Comparison of ENCODE assay signal across 2 cellular contexts in genomic region chr3:53846134-53846850, GRCh38.
TF ChIP-seq lines count a peak whose summit lies in the region.

TSS of gene CHDH (minus strand) at chr3:53846419. CDS start at chr3:53824008, 22,411 bp downstream.
A gene with protein sequence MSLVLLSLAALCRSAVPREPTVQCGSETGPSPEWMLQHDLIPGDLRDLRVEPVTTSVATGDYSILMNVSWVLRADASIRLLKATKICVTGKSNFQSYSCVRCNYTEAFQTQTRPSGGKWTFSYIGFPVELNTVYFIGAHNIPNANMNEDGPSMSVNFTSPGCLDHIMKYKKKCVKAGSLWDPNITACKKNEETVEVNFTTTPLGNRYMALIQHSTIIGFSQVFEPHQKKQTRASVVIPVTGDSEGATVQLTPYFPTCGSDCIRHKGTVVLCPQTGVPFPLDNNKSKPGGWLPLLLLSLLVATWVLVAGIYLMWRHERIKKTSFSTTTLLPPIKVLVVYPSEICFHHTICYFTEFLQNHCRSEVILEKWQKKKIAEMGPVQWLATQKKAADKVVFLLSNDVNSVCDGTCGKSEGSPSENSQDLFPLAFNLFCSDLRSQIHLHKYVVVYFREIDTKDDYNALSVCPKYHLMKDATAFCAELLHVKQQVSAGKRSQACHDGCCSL (plus strand): TSS chr3:53846568. CDS start chr3:53846589, 21 bp downstream.

TF ChIP-seq in HEK293, 187 proteins besides CTCF, POLR2A, EP300 and RAD21 (continued from another document and continues in another):
- TF ChIP-seq GLIS1 (tag by site-specific recombination; IDR thresholded peaks at IDR 0.05) = peak; percentile 60
- no peak; the same call in 1 of the 2 replicates for TF ChIP-seq TRIM28 (IDR thresholded peaks at IDR 0.05; ENCODE audit: borderline replicate concordance, low read length)
- TF ChIP-seq ZNF560 (tag by site-specific recombination; IDR thresholded peaks at IDR 0.05; ENCODE audit: borderline replicate concordance) = no peak
- TF ChIP-seq ZNF121 (tag by site-specific recombination; IDR thresholded peaks at IDR 0.05) = peak; percentile 82; the same call in 1 of the 2 replicates
- peak; percentile 72 for TF ChIP-seq SP2 (tag by site-specific recombination; IDR thresholded peaks at IDR 0.05)
- peak; percentile 73 for TF ChIP-seq ZNF335 (tag by site-specific recombination; conservative IDR thresholded peaks at IDR 0.05)
- TF ChIP-seq ZFHX2 (tag by site-specific recombination; conservative IDR thresholded peaks at IDR 0.05) = peak; percentile 56
- TF ChIP-seq GLI4 (tag by site-specific recombination; IDR thresholded peaks at IDR 0.05) = no peak
- TF ChIP-seq SP7 (tag by site-specific recombination; IDR thresholded peaks at IDR 0.05) = peak; percentile 59; the same call in 1 of the 2 replicates
- TF ChIP-seq FEZF1 (tag by site-specific recombination; IDR thresholded peaks at IDR 0.05) = 0 out of 2 replicates have a peak, but pooled peaks have one; percentile 6
- TF ChIP-seq ZNF629 (tag by site-specific recombination; IDR thresholded peaks at IDR 0.05) = 0 out of 2 replicates have a peak, but pooled peaks have one; percentile 24
- peak; percentile 13; the same call in 1 of the 2 replicates for TF ChIP-seq ZNF76 (tag by site-specific recombination; IDR thresholded peaks at IDR 0.05; ENCODE audit: borderline replicate concordance, low read depth)
- TF ChIP-seq KLF1 (tag by site-specific recombination; IDR thresholded peaks at IDR 0.05) = peak; percentile 37; the same call in 1 of the 2 replicates
- no peak for TF ChIP-seq ZNF544 (tag by site-specific recombination; IDR thresholded peaks at IDR 0.05)
- TF ChIP-seq, protein P1, sequence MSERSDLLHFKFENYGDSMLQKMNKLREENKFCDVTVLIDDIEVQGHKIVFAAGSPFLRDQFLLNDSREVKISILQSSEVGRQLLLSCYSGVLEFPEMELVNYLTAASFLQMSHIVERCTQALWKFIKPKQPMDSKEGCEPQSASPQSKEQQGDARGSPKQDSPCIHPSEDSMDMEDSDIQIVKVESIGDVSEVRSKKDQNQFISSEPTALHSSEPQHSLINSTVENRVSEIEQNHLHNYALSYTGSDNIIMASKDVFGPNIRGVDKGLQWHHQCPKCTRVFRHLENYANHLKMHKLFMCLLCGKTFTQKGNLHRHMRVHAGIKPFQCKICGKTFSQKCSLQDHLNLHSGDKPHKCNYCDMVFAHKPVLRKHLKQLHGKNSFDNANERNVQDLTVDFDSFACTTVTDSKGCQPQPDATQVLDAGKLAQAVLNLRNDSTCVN (tag by site-specific recombination; optimal IDR thresholded peaks at IDR 0.05) = peak; percentile 81
- TF ChIP-seq ZBTB8A (tag by site-specific recombination; IDR thresholded peaks at IDR 0.05) = peak; percentile 40; the same call in 1 of the 2 replicates
- 0 out of 2 replicates have a peak, but pooled peaks have one; percentile 48 for TF ChIP-seq ZNF600 (tag by site-specific recombination; IDR thresholded peaks at IDR 0.05)
- TF ChIP-seq INSM2 (tag by site-specific recombination; IDR thresholded peaks at IDR 0.05) = no peak
- TF ChIP-seq, protein P2, sequence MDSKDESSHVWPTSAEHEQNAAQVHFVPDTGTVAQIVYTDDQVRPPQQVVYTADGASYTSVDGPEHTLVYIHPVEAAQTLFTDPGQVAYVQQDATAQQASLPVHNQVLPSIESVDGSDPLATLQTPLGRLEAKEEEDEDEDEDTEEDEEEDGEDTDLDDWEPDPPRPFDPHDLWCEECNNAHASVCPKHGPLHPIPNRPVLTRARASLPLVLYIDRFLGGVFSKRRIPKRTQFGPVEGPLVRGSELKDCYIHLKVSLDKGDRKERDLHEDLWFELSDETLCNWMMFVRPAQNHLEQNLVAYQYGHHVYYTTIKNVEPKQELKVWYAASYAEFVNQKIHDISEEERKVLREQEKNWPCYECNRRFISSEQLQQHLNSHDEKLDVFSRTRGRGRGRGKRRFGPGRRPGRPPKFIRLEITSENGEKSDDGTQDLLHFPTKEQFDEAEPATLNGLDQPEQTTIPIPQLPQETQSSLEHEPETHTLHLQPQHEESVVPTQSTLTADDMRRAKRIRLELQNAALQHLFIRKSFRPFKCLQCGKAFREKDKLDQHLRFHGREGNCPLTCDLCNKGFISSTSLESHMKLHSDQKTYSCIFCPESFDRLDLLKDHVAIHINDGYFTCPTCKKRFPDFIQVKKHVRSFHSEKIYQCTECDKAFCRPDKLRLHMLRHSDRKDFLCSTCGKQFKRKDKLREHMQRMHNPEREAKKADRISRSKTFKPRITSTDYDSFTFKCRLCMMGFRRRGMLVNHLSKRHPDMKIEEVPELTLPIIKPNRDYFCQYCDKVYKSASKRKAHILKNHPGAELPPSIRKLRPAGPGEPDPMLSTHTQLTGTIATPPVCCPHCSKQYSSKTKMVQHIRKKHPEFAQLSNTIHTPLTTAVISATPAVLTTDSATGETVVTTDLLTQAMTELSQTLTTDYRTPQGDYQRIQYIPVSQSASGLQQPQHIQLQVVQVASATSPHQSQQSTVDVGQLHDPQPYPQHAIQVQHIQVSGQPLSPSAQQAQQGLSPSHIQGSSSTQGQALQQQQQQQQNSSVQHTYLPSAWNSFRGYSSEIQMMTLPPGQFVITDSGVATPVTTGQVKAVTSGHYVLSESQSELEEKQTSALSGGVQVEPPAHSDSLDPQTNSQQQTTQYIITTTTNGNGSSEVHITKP (tag by site-specific recombination; IDR thresholded peaks at IDR 0.05) = peak; percentile 63
- TF ChIP-seq KLF8 (tag by site-specific recombination; IDR thresholded peaks at IDR 0.05) = peak; percentile 69
- TF ChIP-seq ZNF561 (tag by site-specific recombination; IDR thresholded peaks at IDR 0.05; ENCODE audit: borderline replicate concordance) = peak; percentile 81; the same call in 1 of the 2 replicates
- TF ChIP-seq ZNF423 (tag by site-specific recombination; IDR thresholded peaks at IDR 0.05) = no peak
- TF ChIP-seq GLIS2 (tag by site-specific recombination; IDR thresholded peaks at IDR 0.05) = peak; percentile 59
- no peak for TF ChIP-seq ZNF138 (tag by site-specific recombination; IDR thresholded peaks at IDR 0.05; ENCODE audit: borderline replicate concordance)
- 0 out of 2 replicates have a peak, but pooled peaks have one; percentile 12 for TF ChIP-seq ZFP69B (tag by site-specific recombination; IDR thresholded peaks at IDR 0.05)
- no peak for TF ChIP-seq ZNF404 (tag by site-specific recombination; IDR thresholded peaks at IDR 0.05)
- no peak for TF ChIP-seq GLI2 (tag by site-specific recombination; IDR thresholded peaks at IDR 0.05; ENCODE audit: borderline replicate concordance, low read depth)

TF ChIP-seq in GM12878, 131 proteins besides CTCF, POLR2A, EP300 and RAD21 (continued from another document):
- no peak for TF ChIP-seq SREBF1 (IDR thresholded peaks at IDR 0.05; ENCODE audit: low read length)
- TF ChIP-seq HDAC6 (IDR thresholded peaks at IDR 0.05; ENCODE audit: unreplicated experiment) = peak; percentile 94
- TF ChIP-seq MXI1 (IDR thresholded peaks at IDR 0.05; ENCODE audit: low read depth, low read length) = peak; percentile 61; the same call in 1 of the 2 replicates
- TF ChIP-seq TCF12 (IDR thresholded peaks at IDR 0.05; ENCODE audit: low read depth, low read length) = 0 out of 2 replicates have a peak, but pooled peaks have one; percentile 55
- peak; percentile 67 for TF ChIP-seq IKZF1 (conservative IDR thresholded peaks at IDR 0.05)
- TF ChIP-seq, protein P3, sequence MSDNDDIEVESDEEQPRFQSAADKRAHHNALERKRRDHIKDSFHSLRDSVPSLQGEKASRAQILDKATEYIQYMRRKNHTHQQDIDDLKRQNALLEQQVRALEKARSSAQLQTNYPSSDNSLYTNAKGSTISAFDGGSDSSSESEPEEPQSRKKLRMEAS (IDR thresholded peaks at IDR 0.05; ENCODE audit: low read depth, low read length) = peak; percentile 25
- TF ChIP-seq BACH1 (IDR thresholded peaks at IDR 0.05; ENCODE audit: borderline replicate concordance) = peak; percentile 85
- TF ChIP-seq LARP7 (IDR thresholded peaks at IDR 0.05) = peak; percentile 80; the same call in 1 of the 2 replicates
- peak; percentile 85 for TF ChIP-seq ZNF687 (IDR thresholded peaks at IDR 0.05)
- TF ChIP-seq PAX8 (IDR thresholded peaks at IDR 0.05) = no peak
- no peak for TF ChIP-seq MYB (IDR thresholded peaks at IDR 0.05; ENCODE audit: borderline replicate concordance, low read depth, low read length)
- no peak for TF ChIP-seq JUND (IDR thresholded peaks at IDR 0.05; ENCODE audit: low read depth, low read length)
- no peak for TF ChIP-seq NBN (IDR thresholded peaks at IDR 0.05)
- peak; percentile 69 for TF ChIP-seq KLF5 (IDR thresholded peaks at IDR 0.05; ENCODE audit: partially characterized antibody)
- TF ChIP-seq TCF3 (IDR thresholded peaks at IDR 0.05; ENCODE audit: borderline replicate concordance, insufficient read depth, low read depth, low read length) = peak; percentile 66; the same call in 1 of the 2 replicates
- no peak for TF ChIP-seq TBL1XR1 (IDR thresholded peaks at IDR 0.05; ENCODE audit: low read depth, low read length)
- 0 out of 2 replicates have a peak, but pooled peaks have one; percentile 22 for TF ChIP-seq CHD2 (IDR thresholded peaks at IDR 0.05; ENCODE audit: borderline replicate concordance, low read depth, low read length)
- peak; percentile 89 for TF ChIP-seq DPF2 (IDR thresholded peaks at IDR 0.05)
- peak; percentile 69 for TF ChIP-seq NR2F1 (conservative IDR thresholded peaks at IDR 0.05)
- TF ChIP-seq RB1 (IDR thresholded peaks at IDR 0.05; ENCODE audit: borderline replicate concordance) = peak; percentile 89; the same call in 1 of the 2 replicates
- no peak; the same call in 1 of the 2 replicates for TF ChIP-seq NR2C1 (IDR thresholded peaks at IDR 0.05)
- no peak for TF ChIP-seq CHD4 (IDR thresholded peaks at IDR 0.05)
- no peak for TF ChIP-seq ZNF274 (IDR thresholded peaks at IDR 0.05; ENCODE audit: insufficient read depth, insufficient read length)
- no peak for TF ChIP-seq RUNX3 (IDR thresholded peaks at IDR 0.05; ENCODE audit: low read length)
- TF ChIP-seq ZNF217 (IDR thresholded peaks at IDR 0.05) = peak; percentile 59; the same call in 1 of the 2 replicates
- 0 out of 2 replicates have a peak, but pooled peaks have one; percentile 35 for TF ChIP-seq ZSCAN29 (IDR thresholded peaks at IDR 0.05)
- TF ChIP-seq SPI1 (IDR thresholded peaks at IDR 0.05; ENCODE audit: borderline replicate concordance, insufficient read depth, low read depth, low read length) = no peak
- no peak for TF ChIP-seq TCF7 (IDR thresholded peaks at IDR 0.05; ENCODE audit: borderline replicate concordance)
- TF ChIP-seq BHLHE40 (IDR thresholded peaks at IDR 0.05; ENCODE audit: borderline replicate concordance in 1 of 2, low read depth in 2 of 2, low read length in 1 of 2) = peak; percentile 95 to 100
- TF ChIP-seq, protein P4, sequence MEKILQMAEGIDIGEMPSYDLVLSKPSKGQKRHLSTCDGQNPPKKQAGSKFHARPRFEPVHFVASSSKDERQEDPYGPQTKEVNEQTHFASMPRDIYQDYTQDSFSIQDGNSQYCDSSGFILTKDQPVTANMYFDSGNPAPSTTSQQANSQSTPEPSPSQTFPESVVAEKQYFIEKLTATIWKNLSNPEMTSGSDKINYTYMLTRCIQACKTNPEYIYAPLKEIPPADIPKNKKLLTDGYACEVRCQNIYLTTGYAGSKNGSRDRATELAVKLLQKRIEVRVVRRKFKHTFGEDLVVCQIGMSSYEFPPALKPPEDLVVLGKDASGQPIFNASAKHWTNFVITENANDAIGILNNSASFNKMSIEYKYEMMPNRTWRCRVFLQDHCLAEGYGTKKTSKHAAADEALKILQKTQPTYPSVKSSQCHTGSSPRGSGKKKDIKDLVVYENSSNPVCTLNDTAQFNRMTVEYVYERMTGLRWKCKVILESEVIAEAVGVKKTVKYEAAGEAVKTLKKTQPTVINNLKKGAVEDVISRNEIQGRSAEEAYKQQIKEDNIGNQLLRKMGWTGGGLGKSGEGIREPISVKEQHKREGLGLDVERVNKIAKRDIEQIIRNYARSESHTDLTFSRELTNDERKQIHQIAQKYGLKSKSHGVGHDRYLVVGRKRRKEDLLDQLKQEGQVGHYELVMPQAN (conservative IDR thresholded peaks at IDR 0.05) = peak; percentile 68; the same call in 1 of the 2 replicates
- no peak for TF ChIP-seq POU2F2 (IDR thresholded peaks at IDR 0.05; ENCODE audit: borderline replicate concordance, low read depth, low read length)
